29 cellular contexts compared by ENCODE assay signal in the genomic region with DNA sequence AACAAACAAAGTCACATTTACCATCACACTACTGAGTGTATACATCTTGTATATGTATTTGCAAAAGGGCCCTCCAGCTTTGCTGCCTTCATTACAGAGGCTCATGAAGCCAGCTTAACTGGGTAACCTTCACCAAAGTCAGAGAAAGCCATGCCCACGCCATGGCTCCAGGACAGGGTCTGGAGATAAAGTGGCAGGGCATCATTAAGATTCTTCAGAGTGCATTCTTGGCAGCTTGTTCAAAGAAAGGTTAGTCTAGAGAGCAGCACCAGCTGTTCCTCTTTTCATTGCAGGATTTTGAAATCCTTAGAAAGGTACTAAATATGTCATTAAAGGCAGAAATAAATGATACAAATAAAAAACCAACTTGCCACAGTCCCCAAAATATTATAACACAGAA.
"Had no signal": no experiment of that assay in that cellular context is flagged by ENCODE, and none has a peak within 500 bp of the region (broad histone marks: within the 10 kb centered on the region; RNA-seq: fewer than 3 reads in every experiment).

No MANE protein-coding gene starts in this region.

- DNase-seq: activated CD4-positive, alpha-beta T cell treated with anti-CD3 and anti-CD28 coated beads for 48 hours; activated CD4-positive, alpha-beta T cell treated with anti-CD3 and anti-CD28 coated beads, Interleukin-2, amount 50 U/mL, for 4 hours; activated CD4-positive, CD25-positive, alpha-beta regulatory T cell treated with anti-CD3 and anti-CD28 coated beads, Interleukin-2, amount 50 U/mL, for 72 hours; activated CD8-positive, alpha-beta memory T cell treated with anti-CD3 and anti-CD28 coated beads for 24 hours; activated effector memory CD4-positive, alpha-beta T cell treated with anti-CD3 and anti-CD28 coated beads, Interleukin-2, amount 50 U/mL, for 16 hours; activated naive CD4-positive, alpha-beta T cell treated with Interleukin-2 at 50 U/mL for 16 hours; activated naive CD8-positive, alpha-beta T cell treated with anti-CD3 and anti-CD28 coated beads, Interleukin-2, amount 50 U/mL, for 24 hours; activated T-cell treated with anti-CD3 and anti-CD28 coated beads, Interleukin-2, amount 50 U/mL, for 4 hours; amniotic stem cell; body of pancreas; MG63; NCI-H1048; NCI-H1417 treated with DMSO at 0.1 percent for 48 hours; NCI-H1694; NCI-H2029; NCI-H2107; NCI-H2227 treated with DMSO at 0.1 percent for 48 hours; NCI-H446 treated with DMSO at 0.1 percent for 48 hours; NCI-H526 treated with DMSO at 0.1 percent for 48 hours; NK-92 treated with Interleukin-12 subunit alpha and Interleukin-12 subunit beta, amount 100 ng/mL, for 24 hours; OCI-M1; RPMI8226; SHP77; T-helper 17 cell; T-helper 9 cell had no signal

- ATAC-seq: activated naive CD4-positive, alpha-beta T cell treated with anti-CD3 and anti-CD28 coated beads, Interleukin-2, amount 50 U/mL, for 72 hours; activated naive CD8-positive, alpha-beta T cell treated with anti-CD3 and anti-CD28 coated beads, Interleukin-2, amount 50 U/mL, for 24 hours; activated T-cell treated with anti-CD3 and anti-CD28 coated beads, Interleukin-2, amount 50 U/mL, for 4 hours; body of pancreas; Panc1; SK-N-SH treated with all-trans-retinoic acid at 6 μM for 48 hours; T-helper 17 cell; WTC11 had no signal
